Comparison of ENCODE assay signal across 1 cellular context in genomic region chr3:53250453-53250852, GRCh38.
TF ChIP-seq lines count a peak whose summit lies in the region.

No MANE protein-coding gene starts in this region.

TF ChIP-seq in GM23338, 12 proteins besides CTCF, POLR2A, EP300 and RAD21 (continued from another document):
- TF ChIP-seq ZNF462 (CRISPR knock-in tag; IDR thresholded peaks at IDR 0.05) (no peak), ZNF331 (CRISPR knock-in tag; IDR thresholded peaks at IDR 0.05; ENCODE audit: low read depth) (no peak), ZNF114 (CRISPR knock-in tag; IDR thresholded peaks at IDR 0.05) (no peak)
